In the genomic region with DNA sequence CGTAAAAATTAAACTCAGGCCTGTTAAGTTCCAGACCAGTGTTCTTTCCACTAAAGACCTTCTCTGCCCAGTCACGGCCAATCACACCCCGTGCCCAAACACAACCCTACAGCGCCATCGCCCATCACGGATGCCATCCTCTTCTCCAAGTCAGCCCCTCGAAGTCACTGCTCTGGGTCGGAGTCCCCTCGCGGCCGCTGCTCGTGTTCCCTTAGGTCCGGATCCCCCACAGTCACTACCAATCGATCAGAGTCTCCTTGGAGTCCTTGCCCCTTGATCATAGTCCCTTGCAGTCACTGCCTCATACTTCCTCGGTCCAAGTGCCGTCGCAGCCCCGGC, we compare ENCODE assay signal across 8 cellular contexts. TPM values are rescaled to one million over a fixed set of nuclear protein-coding genes. Genes with fewer than 3 reads are reported as not detected.
DNase-seq lines count a peak whose midpoint lies in the region; ATAC-seq, FAIRE-seq and TF ChIP-seq lines count a peak whose summit lies in the region.

No MANE protein-coding gene starts in this region.

- H2AFZ ChIP-seq in Karpas-422 (ENCODE audit: low read length), result peak overlapping the region; percentile 87

- H3K9me2 ChIP-seq in Karpas-422 (replicated peaks; ENCODE audit: insufficient read depth, low read length), result no peaks in the 10 kb centered on the region

- no peaks in the 10 kb centered on the region for H4K20me1 ChIP-seq in Karpas-422 (ENCODE audit: insufficient read depth, low read depth, low read length)

- peak overlapping the region; percentile 100 for H3K4me3 Mint-ChIP-seq in glutamatergic neuron (ENCODE audit: unreplicated experiment)

- H3K4me3 ChIP-seq in A549 (peak overlapping the region; percentile 89), Karpas-422 (ENCODE audit: low read length) (peak overlapping the region; percentile 93)

- peak; percentile 48 to 54; a peak in 5 of 6 replicates for ATAC-seq in A549
- ATAC-seq in GM19043 (IDR thresholded peaks at IDR 0.05; ENCODE audit: low read depth, unreplicated experiment), result peak; percentile 23

- H3K79me2 ChIP-seq in Karpas-422 (ENCODE audit: low read length), result peaks cover 65% of the 10 kb centered on the region

- no peak for FAIRE-seq in A549 (lab: Jason Lieb, UNC)
- no peak for FAIRE-seq in GM19239 (lab: Jason Lieb, UNC)

- no peak for TF ChIP-seq POLR2A in A549 (IDR thresholded peaks at IDR 0.05; ENCODE audit: low read length)

- H3K27me3 Mint-ChIP-seq in glutamatergic neuron (ENCODE audit: unreplicated experiment), result peaks cover 4% of the 10 kb centered on the region

- H3K9ac ChIP-seq in Karpas-422 (ENCODE audit: low read length), result peak overlapping the region; percentile 87

- no peak for TF ChIP-seq CTCF in A549 (IDR thresholded peaks at IDR 0.05)
- no peak for TF ChIP-seq CTCF in glutamatergic neuron (IDR thresholded peaks at IDR 0.05; ENCODE audit: partially characterized antibody, unreplicated experiment)

- H3K36me3 ChIP-seq in Karpas-422 (ENCODE audit: insufficient read depth, low read length), result no peaks in the 10 kb centered on the region

- peak overlapping the region; percentile 92 to 95 for H3K27ac ChIP-seq in A549
- peak overlapping the region; percentile 60 for H3K27ac ChIP-seq in Karpas-422 (ENCODE audit: low read length)

- CTCF ChIA-PET in A549 (lab: Yijun Ruan, JAX), result no interaction called here

- H3K27me3 ChIP-seq in Karpas-422 (ENCODE audit: low read length), result no peaks in the 10 kb centered on the region

- H3K36me3 Mint-ChIP-seq in glutamatergic neuron (ENCODE audit: unreplicated experiment), result no peaks in the 10 kb centered on the region

- H3K9me3 Mint-ChIP-seq in glutamatergic neuron (ENCODE audit: unreplicated experiment), result peaks cover 8% of the 10 kb centered on the region

- H3K4me2 ChIP-seq in A549, result peak overlapping the region; percentile 91
- H3K4me2 ChIP-seq in Karpas-422 (ENCODE audit: low read depth, low read length, poor library complexity, severe bottlenecking), result peak overlapping the region; percentile 93

- no peak for TF ChIP-seq EP300 in A549 (IDR thresholded peaks at IDR 0.05)

- H3K27ac Mint-ChIP-seq in glutamatergic neuron (ENCODE audit: unreplicated experiment), result peak overlapping the region; percentile 97

- TF ChIP-seq RAD21 in A549 (conservative IDR thresholded peaks at IDR 0.05 in 1 of 2, IDR thresholded peaks at IDR 0.05 in 1 of 2), result no peak

- H3K4me1 ChIP-seq in A549, result peaks cover 13% of the 10 kb centered on the region
- peaks cover 51% of the 10 kb centered on the region for H3K4me1 ChIP-seq in Karpas-422 (ENCODE audit: low read length)

- DNase-seq in A549 (ENCODE audit: low read depth in 1 of 2, low spot score in 1 of 2) (peak; percentile 7 to 10), Karpas-422 (peak; percentile 77), glutamatergic neuron (no peak), posterior vena cava (ENCODE audit: low spot score) (peak; percentile 83), NCI-H345 treated with DMSO at 0.1 percent for 48 hours (lab: John Stamatoyannopoulos, UW; ENCODE audit: unreplicated experiment) (no peak), GM19239 (ENCODE audit: insufficient read length, low spot score) (no peak)
- DNase-seq in activated T-helper 9 cell treated with anti-CD3 and anti-CD28 coated beads, Interleukin-2, amount 50 U/mL, for 16 hours (ENCODE audit: low read depth), result peak; percentile 16

- POLR2A ChIA-PET in A549 (lab: Yijun Ruan, JAX), result interaction anchor here (0.5 to 1.4 kb wide), 5 partner anchors 10 to 31 kb away, joined by 3 read pairs; a partner anchor contains a TSS

- H3K4me1 Mint-ChIP-seq in glutamatergic neuron (ENCODE audit: low read depth, unreplicated experiment), result peaks cover 15% of the 10 kb centered on the region

- intact Hi-C loops in posterior vena cava (cut with DNase I), result no loop called here

- no peaks in the 10 kb centered on the region for H3K9me3 ChIP-seq in A549
- H3K9me3 ChIP-seq in Karpas-422 (ENCODE audit: low read length), result no peaks in the 10 kb centered on the region

- WGBS in A549 (ENCODE audit: missing lambda C conversion rate), result 5% methylated on average over 17 of the region's 18 CpGs

TF ChIP-seq in A549, 52 proteins besides CTCF, POLR2A, EP300 and RAD21 (continues in another document):
- TF ChIP-seq, protein P1, sequence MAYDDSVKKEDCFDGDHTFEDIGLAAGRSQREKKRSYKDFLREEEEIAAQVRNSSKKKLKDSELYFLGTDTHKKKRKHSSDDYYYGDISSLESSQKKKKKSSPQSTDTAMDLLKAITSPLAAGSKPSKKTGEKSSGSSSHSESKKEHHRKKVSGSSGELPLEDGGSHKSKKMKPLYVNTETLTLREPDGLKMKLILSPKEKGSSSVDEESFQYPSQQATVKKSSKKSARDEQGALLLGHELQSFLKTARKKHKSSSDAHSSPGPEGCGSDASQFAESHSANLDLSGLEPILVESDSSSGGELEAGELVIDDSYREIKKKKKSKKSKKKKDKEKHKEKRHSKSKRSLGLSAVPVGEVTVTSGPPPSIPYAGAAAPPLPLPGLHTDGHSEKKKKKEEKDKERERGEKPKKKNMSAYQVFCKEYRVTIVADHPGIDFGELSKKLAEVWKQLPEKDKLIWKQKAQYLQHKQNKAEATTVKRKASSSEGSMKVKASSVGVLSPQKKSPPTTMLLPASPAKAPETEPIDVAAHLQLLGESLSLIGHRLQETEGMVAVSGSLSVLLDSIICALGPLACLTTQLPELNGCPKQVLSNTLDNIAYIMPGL (CRISPR knock-in tag; IDR thresholded peaks at IDR 0.05; ENCODE audit: borderline replicate concordance), result no peak
- no peak for TF ChIP-seq MAZ (IDR thresholded peaks at IDR 0.05; ENCODE audit: borderline replicate concordance, low read depth, low read length)
- TF ChIP-seq NPAS2 (CRISPR knock-in tag; IDR thresholded peaks at IDR 0.05; ENCODE audit: borderline replicate concordance), result no peak
- TF ChIP-seq, protein P2, sequence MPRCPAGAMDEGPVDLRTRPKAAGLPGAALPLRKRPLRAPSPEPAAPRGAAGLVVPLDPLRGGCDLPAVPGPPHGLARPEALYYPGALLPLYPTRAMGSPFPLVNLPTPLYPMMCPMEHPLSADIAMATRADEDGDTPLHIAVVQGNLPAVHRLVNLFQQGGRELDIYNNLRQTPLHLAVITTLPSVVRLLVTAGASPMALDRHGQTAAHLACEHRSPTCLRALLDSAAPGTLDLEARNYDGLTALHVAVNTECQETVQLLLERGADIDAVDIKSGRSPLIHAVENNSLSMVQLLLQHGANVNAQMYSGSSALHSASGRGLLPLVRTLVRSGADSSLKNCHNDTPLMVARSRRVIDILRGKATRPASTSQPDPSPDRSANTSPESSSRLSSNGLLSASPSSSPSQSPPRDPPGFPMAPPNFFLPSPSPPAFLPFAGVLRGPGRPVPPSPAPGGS (IDR thresholded peaks at IDR 0.05), result no peak
- TF ChIP-seq RFX5 (IDR thresholded peaks at IDR 0.05), result no peak
- TF ChIP-seq JUNB (IDR thresholded peaks at IDR 0.05), result no peak
- TF ChIP-seq, protein P3, sequence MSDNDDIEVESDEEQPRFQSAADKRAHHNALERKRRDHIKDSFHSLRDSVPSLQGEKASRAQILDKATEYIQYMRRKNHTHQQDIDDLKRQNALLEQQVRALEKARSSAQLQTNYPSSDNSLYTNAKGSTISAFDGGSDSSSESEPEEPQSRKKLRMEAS (IDR thresholded peaks at IDR 0.05), result no peak
- TF ChIP-seq MAFK (IDR thresholded peaks at IDR 0.05; ENCODE audit: partially characterized antibody), result no peak
- TF ChIP-seq ESRRA (IDR thresholded peaks at IDR 0.05; ENCODE audit: borderline replicate concordance, low read length), result no peak
- no peak for TF ChIP-seq JUN (IDR thresholded peaks at IDR 0.05)
- no peak for TF ChIP-seq EHF (CRISPR knock-in tag; IDR thresholded peaks at IDR 0.05)
- TF ChIP-seq POLR2AphosphoS2 (conservative IDR thresholded peaks at IDR 0.05; ENCODE audit: low read length), result no peak
- TF ChIP-seq SREBF2 (IDR thresholded peaks at IDR 0.05), result no peak
- TF ChIP-seq HDAC2 (IDR thresholded peaks at IDR 0.05), result no peak
- TF ChIP-seq FOSB (CRISPR knock-in tag; IDR thresholded peaks at IDR 0.05), result no peak
- TF ChIP-seq CHD2 (IDR thresholded peaks at IDR 0.05; ENCODE audit: low read length, partially characterized antibody), result no peak
- no peak for TF ChIP-seq GATA3 (IDR thresholded peaks at IDR 0.05; ENCODE audit: borderline replicate concordance)
- no peak for TF ChIP-seq TFCP2L1 (CRISPR knock-in tag; IDR thresholded peaks at IDR 0.05)
- TF ChIP-seq RNF2 (IDR thresholded peaks at IDR 0.05; ENCODE audit: borderline replicate concordance, low read depth), result no peak

RNA-seq across cellular contexts. Expression of a gene that starts 0.5 kb away (rescaled TPM):
- 45.4 and 48.0 TPM in 2 replicates for polyA plus RNA-seq in A549 (2011; rRNA removed)
- 30.4 and 31.8 TPM in 2 replicates for polyA plus RNA-seq in A549 (2012; cell fraction: cytosol; rRNA removed)
- 34.7 and 34.9 TPM in 2 replicates for polyA plus RNA-seq in A549 (2012; cell fraction: nucleus; rRNA removed)
- 41.6 to 44.7 TPM (median 41.9 TPM) in 3 replicates for polyA plus RNA-seq in A549 (2017; fragmentation: RNase III; extraction: RNeasy Plus Mini Kit Qiagen cat#74134 plus additional on column Dnase treatment)
- 100 and 151 TPM in 2 replicates for polyA minus RNA-seq in A549 (2011; rRNA and poly(A)+ RNA removed)
- 42.6 and 48.8 TPM in 2 replicates for total RNA-seq in Karpas-422 (2014; rRNA removed; shearing (Covaris generic); ENCODE audit: low replicate concordance)
- 37.0 TPM for total RNA-seq in glutamatergic neuron (ENCODE audit: unreplicated experiment)
- 10 to 100 TPM; 62.9 to 64.9 TPM for total RNA-seq in posterior vena cava

RNA-seq across cellular contexts. Expression of a gene that starts 31.0 kb away (rescaled TPM):
- 24.0 and 34.7 TPM in 2 replicates for polyA plus RNA-seq in A549 (2011; rRNA removed)
- polyA plus RNA-seq in A549 (2012; cell fraction: cytosol; rRNA removed), result 27.6 and 29.9 TPM in 2 replicates
- 10.6 and 10.8 TPM in 2 replicates for polyA plus RNA-seq in A549 (2012; cell fraction: nucleus; rRNA removed)
- 32.2 to 38.2 TPM (median 34.9 TPM) in 3 replicates for polyA plus RNA-seq in A549 (2017; fragmentation: RNase III; extraction: RNeasy Plus Mini Kit Qiagen cat#74134 plus additional on column Dnase treatment)
- 2.8 and 3.7 TPM in 2 replicates for polyA minus RNA-seq in A549 (2011; rRNA and poly(A)+ RNA removed)
- 9.6 and 17.1 TPM in 2 replicates for total RNA-seq in Karpas-422 (2014; rRNA removed; shearing (Covaris generic); ENCODE audit: low replicate concordance)
- 14.8 TPM for total RNA-seq in glutamatergic neuron (ENCODE audit: unreplicated experiment)
- 1 to 10 TPM; 2.8 to 3.8 TPM for total RNA-seq in posterior vena cava

RNA-seq across cellular contexts. Expression of a gene that starts 51.2 kb away (rescaled TPM):
- polyA plus RNA-seq in A549 (2011; rRNA removed), result 5.2 and 6.6 TPM in 2 replicates
- polyA plus RNA-seq in A549 (2012; cell fraction: cytosol; rRNA removed), result 2.8 and 2.9 TPM in 2 replicates
- polyA plus RNA-seq in A549 (2012; cell fraction: nucleus; rRNA removed), result 2.5 and 5.0 TPM in 2 replicates
- polyA plus RNA-seq in A549 (2017; fragmentation: RNase III; extraction: RNeasy Plus Mini Kit Qiagen cat#74134 plus additional on column Dnase treatment), result 3.9 to 4.4 TPM (median 4.0 TPM) in 3 replicates
- polyA minus RNA-seq in A549 (2011; rRNA and poly(A)+ RNA removed), result 8.7 and 10.3 TPM in 2 replicates
- total RNA-seq in Karpas-422 (2014; rRNA removed; shearing (Covaris generic); ENCODE audit: low replicate concordance), result not detected in 2 replicates
- total RNA-seq in glutamatergic neuron (ENCODE audit: unreplicated experiment), result not detected
- total RNA-seq in posterior vena cava, result not detected

Comparison
In these comparisons a context has a peak if more than half of its experiments do, and no peak if none do; other contexts are left out.
1. DNase-seq: peak in A549 (2 of 2), Karpas-422 (single experiment), activated T-helper 9 cell treated with anti-CD3 and anti-CD28 coated beads, Interleukin-2, amount 50 U/mL, for 16 hours (single experiment) and posterior vena cava (single experiment); none in glutamatergic neuron (single experiment), NCI-H345 treated with DMSO at 0.1 percent for 48 hours (single experiment) and GM19239 (single experiment).